Comparison of ENCODE assay signal across 19 cellular contexts in the genomic region with DNA sequence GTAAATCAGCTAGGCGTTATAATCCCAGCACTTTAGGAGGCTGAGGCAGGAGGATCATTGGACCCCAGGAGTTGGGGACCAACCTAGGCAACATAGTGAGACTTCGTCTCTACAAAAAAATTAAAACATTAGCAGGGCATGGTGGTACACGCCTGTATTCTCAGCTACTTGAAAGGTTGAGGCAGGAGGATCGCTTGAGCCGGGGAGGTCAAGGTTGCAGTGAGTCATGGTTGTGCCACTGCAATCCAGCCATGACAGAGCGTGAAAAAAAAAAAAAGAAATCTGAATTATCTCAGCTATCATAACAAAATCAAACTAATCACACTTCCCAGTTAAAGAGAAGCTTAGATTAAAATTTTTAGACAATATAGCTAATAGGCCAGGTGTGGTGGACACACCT. TPM values are rescaled to one million over a fixed set of nuclear protein-coding genes. Genes with fewer than 3 reads are reported as not detected.
DNase-seq lines count a peak whose midpoint lies in the region; ATAC-seq, FAIRE-seq and TF ChIP-seq lines count a peak whose summit lies in the region.
"Had no signal": no experiment of that assay in that cellular context is flagged by ENCODE, and none has a peak within 500 bp of the region (broad histone marks: within the 10 kb centered on the region; RNA-seq: fewer than 3 reads in every experiment).

No MANE protein-coding gene starts in this region.

- H3K9me3 ChIP-seq in HepG2 (ENCODE audit: low read length) (no peaks in the 10 kb centered on the region), right lobe of liver (no peaks in the 10 kb centered on the region), adrenal gland (replicated peaks in 1 of 3) (no peaks in the 10 kb centered on the region), endodermal cell (ENCODE audit: control insufficient read depth, low read length) (no peaks in the 10 kb centered on the region), small intestine (ENCODE audit: control insufficient read depth, low read depth) (no peaks in the 10 kb centered on the region)
- H3K9me3 ChIP-seq: A549, Caco-2 had no signal

- no peak overlapping the region for H3K4me2 ChIP-seq in HepG2 (ENCODE audit: low read depth, low read length)
- H3K4me2 ChIP-seq: A549, BLaER1 had no signal

- no peak for ATAC-seq in HepG2
- no peak for ATAC-seq in right lobe of liver
- ATAC-seq in GM21723 (IDR thresholded peaks at IDR 0.05; ENCODE audit: unreplicated experiment), result no peak
- ATAC-seq: A549 had no signal

- no peak for DNase-seq in HepG2 (ENCODE audit: low spot score)
- DNase-seq in right lobe of liver, result no peak
- DNase-seq in adrenal gland, result peak; percentile 65 to 88 (median 83)
- no peak for DNase-seq in endodermal cell
- DNase-seq in small intestine, result peak; percentile 23
- no peak for DNase-seq in dedifferentiated amniotic fluid mesenchymal stem cell (ENCODE audit: extremely low spot score)
- DNase-seq in activated T-cell treated with anti-CD3 and anti-CD28 coated beads, Interleukin-2, amount 50 U/mL, for 48 hours, result no peak
- DNase-seq: AML-193; Caco-2; CD8-positive, alpha-beta memory T cell; DMS53; GF-D8; GM23248; H7 had no signal

- H3K4me1 ChIP-seq in HepG2 (ENCODE audit: insufficient read depth, low read length) (no peaks in the 10 kb centered on the region), right lobe of liver (no peaks in the 10 kb centered on the region), adrenal gland (replicated peaks in 1 of 2) (peaks cover 0 to 15% of the 10 kb centered on the region in 2 donors), endodermal cell (ENCODE audit: control insufficient read depth, insufficient read depth, low read length) (no peaks in the 10 kb centered on the region), small intestine (ENCODE audit: control insufficient read depth in 2 of 2, insufficient read depth in 1 of 2, low read depth in 1 of 2, low read length in 1 of 2) (no peaks in the 10 kb centered on the region)
- H3K4me1 ChIP-seq: A549, BLaER1, Caco-2 had no signal

- H4K20me1 ChIP-seq in HepG2 (ENCODE audit: insufficient read depth, low read length), result no peaks in the 10 kb centered on the region
- H4K20me1 ChIP-seq: BLaER1 had no signal

- intact Hi-C loops in HepG2 (cut with micrococcal nuclease; ENCODE audit: unreplicated experiment) (no loop called here), right lobe of liver (cut with DNase I) (no loop called here), adrenal gland (cut with DNase I) (no loop called here)

- no peak overlapping the region for H3K4me3 Mint-ChIP-seq in endodermal cell
- H3K4me3 Mint-ChIP-seq: CD8-positive, alpha-beta memory T cell had no signal

- TF ChIP-seq CTCF in HepG2 (CRISPR knock-in tag; IDR thresholded peaks at IDR 0.05), result no peak
- no peak for TF ChIP-seq CTCF in right lobe of liver (IDR thresholded peaks at IDR 0.05)
- no peak for TF ChIP-seq CTCF in adrenal gland (IDR thresholded peaks at IDR 0.05)
- TF ChIP-seq CTCF in endodermal cell (conservative IDR thresholded peaks at IDR 0.05), result no peak

- no peak overlapping the region for H3K27ac ChIP-seq in HepG2 (ENCODE audit: extremely low read length, insufficient read depth, low read length)
- H3K27ac ChIP-seq in right lobe of liver, result no peak overlapping the region
- peak overlapping the region in 4 of 5 donors; percentile 35 to 76 (median 54) for H3K27ac ChIP-seq in adrenal gland
- no peak overlapping the region for H3K27ac ChIP-seq in endodermal cell (ENCODE audit: low read depth, low read length)
- no peak overlapping the region for H3K27ac ChIP-seq in small intestine (ENCODE audit: low read depth in 1 of 2, low read length in 1 of 2)
- H3K27ac ChIP-seq: A549, BLaER1, GM23248 had no signal

- BruUV-seq in HepG2 (replicated peaks; lab: Mats Ljungman, UMichigan), result no TSS peak

- no peak overlapping the region for H3K4me3 ChIP-seq in HepG2 (replicated peaks in 1 of 3; ENCODE audit: insufficient read depth in 1 of 3, low read depth in 2 of 3, low read length in 3 of 3)
- no peak overlapping the region for H3K4me3 ChIP-seq in right lobe of liver
- no peak overlapping the region for H3K4me3 ChIP-seq in adrenal gland
- H3K4me3 ChIP-seq in endodermal cell (ENCODE audit: low read length), result no peak overlapping the region
- H3K4me3 ChIP-seq in small intestine (ENCODE audit: low read depth in 1 of 2, low read length in 2 of 2), result no peak overlapping the region
- H3K4me3 ChIP-seq: A549, BLaER1, GM23248 had no signal

- H3K79me2 ChIP-seq in HepG2 (ENCODE audit: insufficient read depth, low read length), result no peaks in the 10 kb centered on the region

- CTCF ChIA-PET in HepG2 (lab: Yijun Ruan, JAX; ENCODE audit: low intra/inter-chr PET ratio, low total read pairs), result no interaction called here

- no peak for FAIRE-seq in HepG2 (lab: Jason Lieb, UNC)
- no peak for FAIRE-seq in small intestine (lab: Jason Lieb, UNC)
- FAIRE-seq: GM19239, HTR-8/SVneo had no signal

- H3K36me3 Mint-ChIP-seq in endodermal cell (ENCODE audit: low read depth), result peaks cover 52% of the 10 kb centered on the region

- TF ChIP-seq POLR2A in HepG2 (IDR thresholded peaks at IDR 0.05; ENCODE audit: insufficient read depth in 1 of 2, low read depth in 2 of 2, low read length in 2 of 2) (no peak), right lobe of liver (IDR thresholded peaks at IDR 0.05) (no peak), adrenal gland (IDR thresholded peaks at IDR 0.05) (no peak)

- H3K27me3 ChIP-seq in HepG2 (ENCODE audit: control insufficient read depth in 1 of 2, insufficient read depth in 2 of 2, low read length in 2 of 2), result no peaks in the 10 kb centered on the region
- no peaks in the 10 kb centered on the region for H3K27me3 ChIP-seq in right lobe of liver
- no peaks in the 10 kb centered on the region for H3K27me3 ChIP-seq in adrenal gland
- no peaks in the 10 kb centered on the region for H3K27me3 ChIP-seq in endodermal cell (ENCODE audit: control insufficient read depth, insufficient read depth, low read length, poor library complexity, severe bottlenecking)
- H3K27me3 ChIP-seq in small intestine (ENCODE audit: control insufficient read depth in 2 of 2, insufficient read depth in 2 of 2, low read length in 2 of 2), result no peaks in the 10 kb centered on the region
- H3K27me3 ChIP-seq: BLaER1 had no signal

- H2AFZ ChIP-seq in HepG2 (ENCODE audit: low read length), result no peak overlapping the region
- H2AFZ ChIP-seq: GM23248 had no signal

- no peaks in the 10 kb centered on the region for H3K4me1 Mint-ChIP-seq in endodermal cell

- TF ChIP-seq EP300 in HepG2 (IDR thresholded peaks at IDR 0.05; ENCODE audit: low read depth in 2 of 2, low read length in 2 of 2), result no peak
- no peak for TF ChIP-seq EP300 in HepG2 (CRISPR knock-in tag; IDR thresholded peaks at IDR 0.05; ENCODE audit: borderline replicate concordance)

- no peak overlapping the region for H3K9ac ChIP-seq in HepG2 (ENCODE audit: insufficient read depth, low read depth, low read length)
- H3K9ac ChIP-seq in endodermal cell (ENCODE audit: extremely low read depth, low read length, poor library complexity, severe bottlenecking), result no peak overlapping the region
- H3K9ac ChIP-seq: BLaER1, GM23248 had no signal

- WGBS in HepG2 (ENCODE audit: low lambda C conversion rate), result 93% methylated on average over 6 of the region's 6 CpGs
- WGBS in right lobe of liver (ENCODE audit: insufficient coverage, low coverage, low lambda C conversion rate, missing lambda C conversion rate), result 96% methylated on average over 6 of the region's 6 CpGs
- 51 to 58% (median 52%) methylated on average over 6 of the region's 6 CpGs for WGBS in adrenal gland, 4 donors
- WGBS in endodermal cell (ENCODE audit: insufficient coverage in 1 of 2, insufficient read length in 1 of 2), 2 experiments, result 95 to 100% methylated on average over 5 to 6 of the region's 6 CpGs
- WGBS in small intestine, 3 donors, result 75 to 96% (median 85%) methylated on average over 6 of the region's 6 CpGs

- H3K27me3 Mint-ChIP-seq in endodermal cell (ENCODE audit: insufficient read depth), result no peaks in the 10 kb centered on the region
- H3K27me3 Mint-ChIP-seq: CD8-positive, alpha-beta memory T cell had no signal

- peak overlapping the region; percentile 12 for H3K27ac Mint-ChIP-seq in endodermal cell
- H3K27ac Mint-ChIP-seq: CD8-positive, alpha-beta memory T cell had no signal

- in situ Hi-C loops in HepG2 (cut with HindIII; ENCODE audit: extremely low pct_ligation_motif_present, low pct_unique_long_range_greater_than_20kb), result no loop called here

- no peak for TF ChIP-seq RAD21 in HepG2 (CRISPR knock-in tag; IDR thresholded peaks at IDR 0.05)

- H3K36me3 ChIP-seq in HepG2 (replicated peaks in 1 of 2; ENCODE audit: control insufficient read depth in 1 of 2, insufficient read depth in 2 of 2, low read length in 2 of 2) (peaks cover 5 to 47% of the 10 kb centered on the region in 2 experiments; a peak in 4 of 5 replicates), right lobe of liver (peaks cover 0 to 4% (median 0%) of the 10 kb centered on the region in 4 donors), adrenal gland (replicated peaks in 1 of 2) (no peaks in the 10 kb centered on the region), endodermal cell (ENCODE audit: control insufficient read depth, insufficient read depth, low read length) (peaks cover 68% of the 10 kb centered on the region), small intestine (ENCODE audit: control insufficient read depth in 2 of 2, insufficient read depth in 2 of 2, low read length in 2 of 2) (peaks cover 0 to 4% of the 10 kb centered on the region in 2 donors)

- no peaks in the 10 kb centered on the region for H3K9me3 Mint-ChIP-seq in endodermal cell
- H3K9me3 Mint-ChIP-seq: CD8-positive, alpha-beta memory T cell had no signal

- POLR2A ChIA-PET in HepG2 (lab: Yijun Ruan, JAX), result no interaction called here

RNA-seq across cellular contexts. Expression of a gene that starts 35.3 kb away (rescaled TPM):
- total RNA-seq in HepG2 (2016; rRNA removed; fragmentation: Illumina TruSeq; extraction: Trizol) (23.2 and 28.2 TPM in 2 replicates), right lobe of liver (10 to 100 TPM; 17.4 to 24.2 (median 22.3) TPM), adrenal gland (100 to 1,000 TPM in 1 of 8 donors, 10 to 100 TPM in 7; 30.0 to 119 (median 50.4) TPM), endodermal cell (10 to 100 TPM; 55.4 to 68.0 TPM)
- total RNA-seq in HepG2 (2016; cell fraction: cytosol; rRNA removed; fragmentation: Illumina TruSeq; extraction: Trizol; ENCODE audit: low read depth), result 4.1 and 4.4 TPM in 2 replicates
- 20.5 and 28.2 TPM in 2 replicates for total RNA-seq in HepG2 (2016; cell fraction: insoluble cytoplasmic fraction; rRNA removed; fragmentation: Illumina TruSeq; extraction: Trizol)
- total RNA-seq in HepG2 (2016; cell fraction: membrane; rRNA removed; fragmentation: Illumina TruSeq; extraction: Trizol), result 9.8 and 11.6 TPM in 2 replicates
- total RNA-seq in HepG2 (2016; cell fraction: nucleus; rRNA removed; fragmentation: Illumina TruSeq; extraction: Trizol), result 31.5 and 36.1 TPM in 2 replicates
- polyA plus RNA-seq in HepG2 (2011; rRNA removed) (13.2 and 14.9 TPM in 2 replicates), adrenal gland (10 to 100 TPM in 1 of 3 donors, 1 to 10 TPM in 2; 8.5 to 54.4 (median 9.0) TPM), small intestine (10 to 100 TPM in 1 of 3 donors, 1 to 10 TPM in 2; 5.1 to 17.5 (median 5.4) TPM)
- 5.7 and 10.9 TPM in 2 replicates for polyA plus RNA-seq in HepG2 (2011; cell fraction: cytosol; rRNA removed)
- polyA plus RNA-seq in HepG2 (2011; cell fraction: nucleus; rRNA removed), result 9.2 and 13.6 TPM in 2 replicates
- polyA plus RNA-seq in HepG2 (2012), result 28.9 and 35.5 TPM in 2 replicates
- 1.4 and 1.9 TPM in 2 replicates for polyA plus RNA-seq in HepG2 (2016; cell fraction: cytosol; fragmentation: Illumina TruSeq; extraction: Trizol; ENCODE audit: low read depth)
- polyA plus RNA-seq in HepG2 (2016; cell fraction: insoluble cytoplasmic fraction; fragmentation: Illumina TruSeq; extraction: Trizol; ENCODE audit: low read depth), result 15.9 and 16.5 TPM in 2 replicates
- polyA plus RNA-seq in HepG2 (2016; cell fraction: membrane; fragmentation: Illumina TruSeq; extraction: Trizol; ENCODE audit: low read depth), result 5.1 and 5.7 TPM in 2 replicates
- polyA plus RNA-seq in HepG2 (2016; cell fraction: nucleus; fragmentation: Illumina TruSeq; extraction: Trizol; ENCODE audit: insufficient read depth, low read depth), result 35.9 and 37.6 TPM in 2 replicates
- 8.2 and 36.0 TPM in 2 replicates for polyA minus RNA-seq in HepG2 (2011; rRNA and poly(A)+ RNA removed; ENCODE audit: low replicate concordance)
- polyA minus RNA-seq in HepG2 (2011; cell fraction: cytosol; rRNA and poly(A)+ RNA removed), result 15.2 and 18.0 TPM in 2 replicates
- 45.7 and 51.8 TPM in 2 replicates for polyA minus RNA-seq in HepG2 (2011; cell fraction: nucleus; rRNA and poly(A)+ RNA removed)
- polyA plus RNA-seq in endodermal cell (2013, experiment 1 of 2), result 47.6 TPM
- 44.3 TPM for polyA plus RNA-seq in endodermal cell (2013, experiment 2 of 2)

Comparison
In these comparisons a context has a peak if more than half of its experiments do, and no peak if none do; other contexts are left out.
1. DNase-seq: peak in adrenal gland (7 of 7) and small intestine (single experiment); none in HepG2 (single experiment), right lobe of liver (0 of 3), endodermal cell (single experiment), dedifferentiated amniotic fluid mesenchymal stem cell (single experiment) and activated T-cell treated with anti-CD3 and anti-CD28 coated beads, Interleukin-2, amount 50 U/mL, for 48 hours (0 of 2).
2. H3K27ac ChIP-seq: peak in adrenal gland (4 of 5); none in HepG2 (single experiment), right lobe of liver (0 of 3), endodermal cell (single experiment) and small intestine (0 of 2).